11 cellular contexts compared by ENCODE assay signal in the genomic region with DNA sequence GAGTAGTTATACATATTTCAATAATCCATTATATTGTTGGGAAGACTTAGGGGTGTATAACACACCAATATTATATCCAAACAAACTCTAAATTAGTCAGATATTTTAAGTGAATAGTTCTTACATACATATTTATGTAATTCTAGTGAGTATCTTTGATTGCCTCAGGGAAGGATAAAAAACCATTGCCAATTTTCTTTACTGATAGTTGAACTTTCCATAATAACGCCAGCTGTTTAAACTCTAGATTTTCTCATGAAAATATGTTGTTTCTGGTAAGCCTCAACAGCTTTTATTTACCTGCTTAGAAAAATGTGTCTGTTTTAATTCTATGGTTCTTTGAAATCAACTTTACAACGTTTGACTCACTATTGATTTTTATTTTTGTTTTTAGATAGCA.
"Had no signal": no experiment of that assay in that cellular context is flagged by ENCODE, and none has a peak within 500 bp of the region (broad histone marks: within the 10 kb centered on the region; RNA-seq: fewer than 3 reads in every experiment).

No MANE protein-coding gene starts in this region.

- DNase-seq: GM23248, GOT3, H7, H9, HCEC 1CT, HFFc6 had no signal

- H3K9me3 ChIP-seq: HAP-1 had no signal

- FAIRE-seq: H1, H54 had no signal

- H3K4me2 ChIP-seq: GM23338 had no signal

- ATAC-seq: GM23338, HCT116 had no signal

- H2AFZ ChIP-seq: GM23248, GM23338 had no signal

- H3K4me3 ChIP-seq: GM23248, GM23338, HAP-1 had no signal

- H3K27ac ChIP-seq: GM23248 had no signal

- H3K4me1 ChIP-seq: HAP-1 had no signal

- H3K36me3 ChIP-seq: HAP-1 had no signal
